1 cellular context compared by ENCODE assay signal in genomic region chr11:62654297-62654696, GRCh38.
TF ChIP-seq lines count a peak whose summit lies in the region.

No MANE protein-coding gene starts in this region.

TF ChIP-seq in endothelial cell of umbilical vein, 7 proteins besides CTCF, POLR2A, EP300 and RAD21:
- no peak for TF ChIP-seq EZH2 (IDR thresholded peaks at IDR 0.05; ENCODE audit: borderline replicate concordance, low read depth, low read length, severe bottlenecking)
